In the genomic region with DNA sequence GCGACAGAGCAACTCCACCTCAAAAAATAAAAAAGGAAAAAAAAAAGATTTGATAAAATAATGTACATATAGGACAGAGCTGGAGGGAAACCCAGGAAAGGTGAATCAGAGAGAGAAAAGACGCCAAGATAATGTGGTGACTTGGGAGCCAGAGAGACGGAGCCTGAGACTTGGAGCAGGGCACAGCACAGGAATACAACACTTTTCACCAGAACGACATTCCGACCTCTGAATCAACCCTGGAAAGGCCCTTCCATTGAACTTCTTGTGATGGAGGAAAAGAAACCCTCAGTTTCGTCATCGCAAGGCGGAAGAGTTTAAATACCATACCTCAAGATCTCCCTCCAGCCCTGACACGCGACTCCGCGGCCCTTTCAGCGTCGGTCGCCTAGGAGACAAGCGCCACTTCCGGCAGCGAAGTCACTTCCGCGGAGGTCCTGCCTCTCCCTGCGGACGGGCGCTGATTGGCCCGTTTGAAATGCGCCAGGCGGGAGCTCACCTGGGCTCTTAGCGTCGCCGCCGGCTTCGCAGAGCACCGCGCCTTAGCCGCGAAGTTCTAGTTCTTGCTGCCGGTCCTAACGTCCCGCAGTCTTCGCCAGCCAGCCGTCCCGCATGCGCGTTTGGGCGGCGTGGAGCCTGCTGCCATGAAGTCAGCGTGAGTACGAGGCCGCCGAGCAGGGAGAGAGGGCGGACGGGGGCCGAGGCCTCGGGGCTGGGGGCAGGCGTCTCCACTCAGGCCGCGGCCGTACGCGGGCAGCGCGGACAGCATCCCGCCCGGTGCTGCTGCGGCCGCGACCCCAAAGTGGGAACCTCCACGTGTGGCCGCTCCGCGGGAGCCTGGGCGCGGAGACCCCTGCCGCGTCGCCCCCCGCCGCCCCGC, we compare ENCODE assay signal across 1 cellular context.
TF ChIP-seq lines count a peak whose summit lies in the region.

A gene (plus strand): TSS at position 528 of the 880 bp plus-strand sequence. CDS start 117 bp downstream, at position 645.

TF ChIP-seq in HepG2, 621 proteins besides CTCF, POLR2A, EP300 and RAD21 (continued from another document and continues in another):
- TF ChIP-seq, protein P1, sequence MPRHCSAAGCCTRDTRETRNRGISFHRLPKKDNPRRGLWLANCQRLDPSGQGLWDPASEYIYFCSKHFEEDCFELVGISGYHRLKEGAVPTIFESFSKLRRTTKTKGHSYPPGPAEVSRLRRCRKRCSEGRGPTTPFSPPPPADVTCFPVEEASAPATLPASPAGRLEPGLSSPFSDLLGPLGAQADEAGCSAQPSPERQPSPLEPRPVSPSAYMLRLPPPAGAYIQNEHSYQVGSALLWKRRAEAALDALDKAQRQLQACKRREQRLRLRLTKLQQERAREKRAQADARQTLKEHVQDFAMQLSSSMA (CRISPR knock-in tag; IDR thresholded peaks at IDR 0.05) = 0 out of 2 replicates have a peak, but pooled peaks have one; percentile 13
- TF ChIP-seq KMT2B (CRISPR knock-in tag; IDR thresholded peaks at IDR 0.05) (peak; percentile 89), ZNF138 (CRISPR knock-in tag; IDR thresholded peaks at IDR 0.05; ENCODE audit: low read depth) (peak; percentile 77; the same call in 1 of the 2 replicates), ZNF180 (CRISPR knock-in tag; IDR thresholded peaks at IDR 0.05; ENCODE audit: borderline replicate concordance, low read depth) (no peak), SSRP1 (CRISPR knock-in tag; IDR thresholded peaks at IDR 0.05) (no peak), MXI1 (IDR thresholded peaks at IDR 0.05; ENCODE audit: borderline replicate concordance, low read depth, low read length) (peak; percentile 100), TAF1 (CRISPR knock-in tag; IDR thresholded peaks at IDR 0.05) (peak; percentile 65), CREB1 (IDR thresholded peaks at IDR 0.05) (peak; percentile 77), CREB1 (CRISPR knock-in tag; IDR thresholded peaks at IDR 0.05) (peak; percentile 88), ZNF607 (CRISPR knock-in tag; IDR thresholded peaks at IDR 0.05; ENCODE audit: borderline replicate concordance) (peak; percentile 21; the same call in 1 of the 2 replicates), ZMAT3 (CRISPR knock-in tag; conservative IDR thresholded peaks at IDR 0.05) (peak; percentile 68), ZFP36L1 (CRISPR knock-in tag; IDR thresholded peaks at IDR 0.05) (peak; percentile 43; the same call in 1 of the 2 replicates), CBX1 (IDR thresholded peaks at IDR 0.05; ENCODE audit: low read depth) (no peak), ZNF160 (CRISPR knock-in tag; IDR thresholded peaks at IDR 0.05) (peak; percentile 66; the same call in 1 of the 2 replicates), KLF11 (CRISPR knock-in tag; IDR thresholded peaks at IDR 0.05) (no peak), NR2F2 (IDR thresholded peaks at IDR 0.05; ENCODE audit: borderline replicate concordance, low read depth) (0 out of 2 replicates have a peak, but pooled peaks have one; percentile 7), ZNF724P (CRISPR knock-in tag; IDR thresholded peaks at IDR 0.05; ENCODE audit: borderline replicate concordance) (peak; percentile 90; the same call in 1 of the 2 replicates), ZNF746 (CRISPR knock-in tag; IDR thresholded peaks at IDR 0.05) (peak; percentile 37; the same call in 1 of the 2 replicates), TARDBP (CRISPR knock-in tag; IDR thresholded peaks at IDR 0.05) (peak; percentile 54; the same call in 1 of the 2 replicates), ZNF615 (CRISPR knock-in tag; IDR thresholded peaks at IDR 0.05; ENCODE audit: borderline replicate concordance) (no peak), KDM2A (CRISPR knock-in tag; IDR thresholded peaks at IDR 0.05; ENCODE audit: borderline replicate concordance, low read depth) (peak; percentile 78), MYNN (CRISPR knock-in tag; IDR thresholded peaks at IDR 0.05; ENCODE audit: low read depth) (no peak), RXRB (CRISPR knock-in tag; IDR thresholded peaks at IDR 0.05; ENCODE audit: borderline replicate concordance) (no peak), ZNF672 (CRISPR knock-in tag; IDR thresholded peaks at IDR 0.05) (no peak), PITX1 (CRISPR knock-in tag; IDR thresholded peaks at IDR 0.05) (peak; percentile 60; the same call in 1 of the 2 replicates), FOXO1 (CRISPR knock-in tag; IDR thresholded peaks at IDR 0.05) (0 out of 2 replicates have a peak, but pooled peaks have one; percentile 23), PPARG (CRISPR knock-in tag; conservative IDR thresholded peaks at IDR 0.05) (0 out of 2 replicates have a peak, but pooled peaks have one; percentile 41), SOX6 (IDR thresholded peaks at IDR 0.05) (no peak), SOX6 (CRISPR knock-in tag; IDR thresholded peaks at IDR 0.05) (peak; percentile 41; the same call in 1 of the 2 replicates), NFKB2 (CRISPR knock-in tag; IDR thresholded peaks at IDR 0.05; ENCODE audit: borderline replicate concordance) (peak; percentile 58; the same call in 1 of the 2 replicates), ZNF235 (CRISPR knock-in tag; IDR thresholded peaks at IDR 0.05; ENCODE audit: borderline replicate concordance) (peak; percentile 96; the same call in 1 of the 2 replicates), ZNF772 (CRISPR knock-in tag; IDR thresholded peaks at IDR 0.05) (peak; percentile 85; the same call in 1 of the 2 replicates), ZSCAN22 (CRISPR knock-in tag; IDR thresholded peaks at IDR 0.05) (no peak), ZFX (CRISPR knock-in tag; IDR thresholded peaks at IDR 0.05; ENCODE audit: low read depth) (peak; percentile 96), POLR2G (IDR thresholded peaks at IDR 0.05; ENCODE audit: low read depth, low read length) (peak; percentile 62), RBFOX2 (IDR thresholded peaks at IDR 0.05; ENCODE audit: low read depth, low read length) (peak; percentile 84), KLF6 (CRISPR knock-in tag; IDR thresholded peaks at IDR 0.05) (no peak), NFIC (IDR thresholded peaks at IDR 0.05; ENCODE audit: low read length) (no peak), MED1 (CRISPR knock-in tag; IDR thresholded peaks at IDR 0.05) (no peak; the same call in 1 of the 2 replicates)
- TF ChIP-seq, protein P2, sequence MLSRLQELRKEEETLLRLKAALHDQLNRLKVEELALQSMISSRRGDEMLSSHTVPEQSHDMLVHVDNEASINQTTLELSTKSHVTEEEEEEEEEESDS (CRISPR knock-in tag; IDR thresholded peaks at IDR 0.05; ENCODE audit: borderline replicate concordance) = 0 out of 2 replicates have a peak, but pooled peaks have one; percentile 30
- TF ChIP-seq, protein P3, sequence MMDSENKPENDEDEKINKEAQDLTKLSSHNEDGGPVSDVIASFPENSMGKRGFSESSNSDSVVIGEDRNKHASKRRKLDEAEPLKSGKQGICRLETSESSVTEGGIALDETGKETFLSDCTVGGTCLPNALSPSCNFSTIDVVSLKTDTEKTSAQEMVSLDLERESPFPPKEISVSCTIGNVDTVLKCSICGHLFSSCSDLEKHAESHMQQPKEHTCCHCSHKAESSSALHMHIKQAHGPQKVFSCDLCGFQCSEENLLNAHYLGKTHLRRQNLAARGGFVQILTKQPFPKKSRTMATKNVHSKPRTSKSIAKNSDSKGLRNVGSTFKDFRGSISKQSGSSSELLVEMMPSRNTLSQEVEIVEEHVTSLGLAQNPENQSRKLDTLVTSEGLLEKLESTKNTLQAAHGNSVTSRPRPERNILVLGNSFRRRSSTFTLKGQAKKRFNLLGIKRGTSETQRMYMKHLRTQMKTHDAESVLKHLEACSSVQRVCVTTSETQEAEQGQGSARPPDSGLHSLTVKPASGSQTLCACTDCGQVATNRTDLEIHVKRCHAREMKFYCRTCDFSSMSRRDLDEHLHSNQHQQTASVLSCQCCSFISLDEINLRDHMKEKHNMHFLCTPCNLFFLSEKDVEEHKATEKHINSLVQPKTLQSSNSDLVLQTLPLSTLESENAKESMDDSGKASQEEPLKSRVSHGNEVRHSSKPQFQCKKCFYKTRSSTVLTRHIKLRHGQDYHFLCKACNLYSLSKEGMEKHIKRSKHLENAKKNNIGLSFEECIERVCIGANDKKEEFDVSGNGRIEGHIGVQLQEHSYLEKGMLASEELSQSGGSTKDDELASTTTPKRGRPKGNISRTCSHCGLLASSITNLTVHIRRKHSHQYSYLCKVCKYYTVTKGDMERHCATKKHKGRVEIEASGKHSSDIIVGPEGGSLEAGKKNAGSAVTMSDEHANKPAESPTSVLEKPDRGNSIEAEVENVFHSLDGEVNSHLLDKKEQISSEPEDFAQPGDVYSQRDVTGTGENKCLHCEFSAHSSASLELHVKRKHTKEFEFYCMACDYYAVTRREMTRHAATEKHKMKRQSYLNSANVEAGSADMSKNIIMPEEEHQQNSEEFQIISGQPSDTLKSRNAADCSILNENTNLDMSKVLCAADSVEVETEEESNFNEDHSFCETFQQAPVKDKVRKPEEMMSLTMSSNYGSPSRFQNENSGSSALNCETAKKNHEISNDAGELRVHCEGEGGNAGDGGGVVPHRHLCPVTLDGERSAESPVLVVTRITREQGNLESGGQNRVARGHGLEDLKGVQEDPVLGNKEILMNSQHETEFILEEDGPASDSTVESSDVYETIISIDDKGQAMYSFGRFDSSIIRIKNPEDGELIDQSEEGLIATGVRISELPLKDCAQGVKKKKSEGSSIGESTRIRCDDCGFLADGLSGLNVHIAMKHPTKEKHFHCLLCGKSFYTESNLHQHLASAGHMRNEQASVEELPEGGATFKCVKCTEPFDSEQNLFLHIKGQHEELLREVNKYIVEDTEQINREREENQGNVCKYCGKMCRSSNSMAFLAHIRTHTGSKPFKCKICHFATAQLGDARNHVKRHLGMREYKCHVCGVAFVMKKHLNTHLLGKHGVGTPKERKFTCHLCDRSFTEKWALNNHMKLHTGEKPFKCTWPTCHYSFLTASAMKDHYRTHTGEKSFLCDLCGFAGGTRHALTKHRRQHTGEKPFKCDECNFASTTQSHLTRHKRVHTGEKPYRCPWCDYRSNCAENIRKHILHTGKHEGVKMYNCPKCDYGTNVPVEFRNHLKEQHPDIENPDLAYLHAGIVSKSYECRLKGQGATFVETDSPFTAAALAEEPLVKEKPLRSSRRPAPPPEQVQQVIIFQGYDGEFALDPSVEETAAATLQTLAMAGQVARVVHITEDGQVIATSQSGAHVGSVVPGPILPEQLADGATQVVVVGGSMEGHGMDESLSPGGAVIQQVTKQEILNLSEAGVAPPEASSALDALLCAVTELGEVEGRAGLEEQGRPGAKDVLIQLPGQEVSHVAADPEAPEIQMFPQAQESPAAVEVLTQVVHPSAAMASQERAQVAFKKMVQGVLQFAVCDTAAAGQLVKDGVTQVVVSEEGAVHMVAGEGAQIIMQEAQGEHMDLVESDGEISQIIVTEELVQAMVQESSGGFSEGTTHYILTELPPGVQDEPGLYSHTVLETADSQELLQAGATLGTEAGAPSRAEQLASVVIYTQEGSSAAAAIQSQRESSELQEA (CRISPR knock-in tag; IDR thresholded peaks at IDR 0.05; ENCODE audit: not compliant biosample characterization) = no peak
- TF ChIP-seq, protein P4, sequence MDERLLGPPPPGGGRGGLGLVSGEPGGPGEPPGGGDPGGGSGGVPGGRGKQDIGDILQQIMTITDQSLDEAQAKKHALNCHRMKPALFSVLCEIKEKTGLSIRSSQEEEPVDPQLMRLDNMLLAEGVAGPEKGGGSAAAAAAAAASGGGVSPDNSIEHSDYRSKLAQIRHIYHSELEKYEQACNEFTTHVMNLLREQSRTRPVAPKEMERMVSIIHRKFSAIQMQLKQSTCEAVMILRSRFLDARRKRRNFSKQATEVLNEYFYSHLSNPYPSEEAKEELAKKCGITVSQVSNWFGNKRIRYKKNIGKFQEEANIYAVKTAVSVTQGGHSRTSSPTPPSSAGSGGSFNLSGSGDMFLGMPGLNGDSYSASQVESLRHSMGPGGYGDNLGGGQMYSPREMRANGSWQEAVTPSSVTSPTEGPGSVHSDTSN (CRISPR knock-in tag; IDR thresholded peaks at IDR 0.05) = no peak
- TF ChIP-seq, protein P5, sequence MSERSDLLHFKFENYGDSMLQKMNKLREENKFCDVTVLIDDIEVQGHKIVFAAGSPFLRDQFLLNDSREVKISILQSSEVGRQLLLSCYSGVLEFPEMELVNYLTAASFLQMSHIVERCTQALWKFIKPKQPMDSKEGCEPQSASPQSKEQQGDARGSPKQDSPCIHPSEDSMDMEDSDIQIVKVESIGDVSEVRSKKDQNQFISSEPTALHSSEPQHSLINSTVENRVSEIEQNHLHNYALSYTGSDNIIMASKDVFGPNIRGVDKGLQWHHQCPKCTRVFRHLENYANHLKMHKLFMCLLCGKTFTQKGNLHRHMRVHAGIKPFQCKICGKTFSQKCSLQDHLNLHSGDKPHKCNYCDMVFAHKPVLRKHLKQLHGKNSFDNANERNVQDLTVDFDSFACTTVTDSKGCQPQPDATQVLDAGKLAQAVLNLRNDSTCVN (CRISPR knock-in tag; IDR thresholded peaks at IDR 0.05; ENCODE audit: borderline replicate concordance) = no peak
- TF ChIP-seq, protein P6, sequence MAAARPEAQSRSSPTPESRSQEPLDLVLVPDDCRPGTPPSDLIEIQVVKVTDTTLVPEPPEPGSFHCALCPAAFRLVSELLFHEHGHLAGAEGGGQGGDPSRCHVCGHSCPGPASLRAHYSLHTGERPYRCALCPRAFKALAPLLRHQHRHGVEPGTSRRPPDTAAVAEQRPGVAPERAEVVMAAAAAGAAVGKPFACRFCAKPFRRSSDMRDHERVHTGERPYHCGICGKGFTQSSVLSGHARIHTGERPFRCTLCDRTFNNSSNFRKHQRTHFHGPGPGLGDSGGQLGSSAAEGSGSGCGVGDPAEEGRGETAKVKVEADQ (CRISPR knock-in tag; IDR thresholded peaks at IDR 0.05; ENCODE audit: borderline replicate concordance) = peak; percentile 54; the same call in 1 of the 2 replicates
- TF ChIP-seq, protein P7, sequence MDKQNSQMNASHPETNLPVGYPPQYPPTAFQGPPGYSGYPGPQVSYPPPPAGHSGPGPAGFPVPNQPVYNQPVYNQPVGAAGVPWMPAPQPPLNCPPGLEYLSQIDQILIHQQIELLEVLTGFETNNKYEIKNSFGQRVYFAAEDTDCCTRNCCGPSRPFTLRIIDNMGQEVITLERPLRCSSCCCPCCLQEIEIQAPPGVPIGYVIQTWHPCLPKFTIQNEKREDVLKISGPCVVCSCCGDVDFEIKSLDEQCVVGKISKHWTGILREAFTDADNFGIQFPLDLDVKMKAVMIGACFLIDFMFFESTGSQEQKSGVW (CRISPR knock-in tag; IDR thresholded peaks at IDR 0.05; ENCODE audit: borderline replicate concordance) = no peak
